Comparison of ENCODE assay signal across 26 cellular contexts in genomic region chr1:230690101-230690500, GRCh38. TPM values are rescaled to one million over a fixed set of nuclear protein-coding genes. Genes with fewer than 3 reads are reported as not detected.
"Had no signal": no experiment of that assay in that cellular context is flagged by ENCODE, and none has a peak within 500 bp of the region (broad histone marks: within the 10 kb centered on the region; RNA-seq: fewer than 3 reads in every experiment).

No MANE protein-coding gene starts in this region.

- H3K4me1 Mint-ChIP-seq: activated CD4-positive, alpha-beta T cell treated with anti-CD3 and anti-CD28 coated beads for 36 hours; activated naive CD8-positive, alpha-beta T cell treated with anti-CD3 and anti-CD28 coated beads for 36 hours; activated T-helper 17 cell treated with anti-CD3 and anti-CD28 coated beads, Interleukin-2, amount 50 U/mL, for 72 hours; T-cell had no signal

- DNase-seq: activated CD4-positive, alpha-beta memory T cell treated with anti-CD3 and anti-CD28 coated beads, Interleukin-2, amount 10 ng/mL, durations not matched to agents 7 days and 5 days; activated CD4-positive, alpha-beta T cell treated with anti-CD3 and anti-CD28 coated beads for 36 hours; activated CD4-positive, alpha-beta T cell treated with anti-CD3 and anti-CD28 coated beads, Interleukin-2, amount 50 U/mL, for 1 hour; activated gamma-delta T cell treated with Interleukin-2 at 50 U/mL for 16 hours; activated naive CD4-positive, alpha-beta T cell treated with anti-CD3 and anti-CD28 coated beads, Interleukin-2, amount 10 ng/mL, durations not matched to agents 7 days and 5 days; activated naive CD8-positive, alpha-beta T cell treated with anti-CD3 and anti-CD28 coated beads for 36 hours; activated T-cell treated with anti-CD3 and anti-CD28 coated beads for 4 hours; activated T-cell treated with anti-CD3 and anti-CD28 coated beads, Interleukin-2, amount 50 U/mL, for 48 hours; anterior cingulate cortex; Karpas-422; NCI-H1048; NCI-H146; NCI-H187 treated with DMSO at 0.1 percent for 48 hours; NCI-H2081 treated with DMSO at 0.1 percent for 48 hours; NCI-H446; NCI-H524; PC-9; SHP77 treated with DMSO at 0.1 percent for 48 hours; T-cell; T-helper 2 cell; T1000; WERI-Rb-1 had no signal

- H3K9me3 Mint-ChIP-seq: activated CD4-positive, alpha-beta memory T cell treated with anti-CD3 and anti-CD28 coated beads, Interleukin-2, amount 10 ng/mL, durations not matched to agents 7 days and 5 days; activated naive CD4-positive, alpha-beta T cell treated with anti-CD3 and anti-CD28 coated beads, Interleukin-2, amount 10 ng/mL, durations not matched to agents 7 days and 5 days; activated naive CD8-positive, alpha-beta T cell treated with anti-CD3 and anti-CD28 coated beads for 36 hours; activated T-helper 17 cell treated with anti-CD3 and anti-CD28 coated beads, Interleukin-2, amount 50 U/mL, for 72 hours; T-cell had no signal

- H3K4me2 ChIP-seq: PC-9 had no signal

- H3K27me3 Mint-ChIP-seq: activated CD4-positive, alpha-beta memory T cell treated with anti-CD3 and anti-CD28 coated beads, Interleukin-2, amount 10 ng/mL, durations not matched to agents 7 days and 5 days; activated CD4-positive, alpha-beta T cell treated with anti-CD3 and anti-CD28 coated beads for 36 hours; activated naive CD4-positive, alpha-beta T cell treated with anti-CD3 and anti-CD28 coated beads, Interleukin-2, amount 10 ng/mL, durations not matched to agents 7 days and 5 days; activated naive CD8-positive, alpha-beta T cell treated with anti-CD3 and anti-CD28 coated beads for 36 hours; activated T-helper 17 cell treated with anti-CD3 and anti-CD28 coated beads, Interleukin-2, amount 50 U/mL, for 72 hours; T-cell had no signal

- H2AFZ ChIP-seq: PC-9 had no signal

- H3K4me3 ChIP-seq: K562, PC-9 had no signal

- H3K27ac Mint-ChIP-seq: activated CD4-positive, alpha-beta memory T cell treated with anti-CD3 and anti-CD28 coated beads, Interleukin-2, amount 10 ng/mL, durations not matched to agents 7 days and 5 days; activated CD4-positive, alpha-beta T cell treated with anti-CD3 and anti-CD28 coated beads for 36 hours; activated naive CD4-positive, alpha-beta T cell treated with anti-CD3 and anti-CD28 coated beads, Interleukin-2, amount 10 ng/mL, durations not matched to agents 7 days and 5 days; activated naive CD8-positive, alpha-beta T cell treated with anti-CD3 and anti-CD28 coated beads for 36 hours; activated T-helper 17 cell treated with anti-CD3 and anti-CD28 coated beads, Interleukin-2, amount 50 U/mL, for 72 hours; T-cell had no signal

- ATAC-seq: activated CD4-positive, alpha-beta T cell treated with anti-CD3 and anti-CD28 coated beads for 36 hours; activated T-helper 17 cell treated with anti-CD3 and anti-CD28 coated beads, Interleukin-2, amount 50 U/mL, for 72 hours; K562; T-cell had no signal

- H3K4me3 Mint-ChIP-seq: activated CD4-positive, alpha-beta memory T cell treated with anti-CD3 and anti-CD28 coated beads, Interleukin-2, amount 10 ng/mL, durations not matched to agents 7 days and 5 days; activated CD4-positive, alpha-beta T cell treated with anti-CD3 and anti-CD28 coated beads for 36 hours; activated naive CD4-positive, alpha-beta T cell treated with anti-CD3 and anti-CD28 coated beads, Interleukin-2, amount 10 ng/mL, durations not matched to agents 7 days and 5 days; activated naive CD8-positive, alpha-beta T cell treated with anti-CD3 and anti-CD28 coated beads for 36 hours; activated T-helper 17 cell treated with anti-CD3 and anti-CD28 coated beads, Interleukin-2, amount 50 U/mL, for 72 hours; T-cell had no signal

- H3K27ac ChIP-seq: PC-9, WERI-Rb-1 had no signal

RNA-seq across cellular contexts. Expression of gene AGT, which starts 23.8 kb away (rescaled TPM):
- total RNA-seq: activated CD4-positive, alpha-beta memory T cell treated with anti-CD3 and anti-CD28 coated beads, Interleukin-2, amount 10 ng/mL, durations not matched to agents 7 days and 5 days; activated CD4-positive, alpha-beta T cell treated with anti-CD3 and anti-CD28 coated beads for 36 hours; activated CD8-positive, alpha-beta memory T cell treated with anti-CD3 and anti-CD28 coated beads for 36 hours; activated naive CD8-positive, alpha-beta T cell treated with anti-CD3 and anti-CD28 coated beads for 36 hours; activated T-helper 17 cell treated with anti-CD3 and anti-CD28 coated beads, Interleukin-2, amount 50 U/mL, for 72 hours; PC-9; SK-MEL-5 had no signal
- polyA plus RNA-seq: K562 had no signal

RNA-seq across cellular contexts. Expression of gene CAPN9, which starts 57.1 kb away (rescaled TPM):
- total RNA-seq: activated CD4-positive, alpha-beta memory T cell treated with anti-CD3 and anti-CD28 coated beads, Interleukin-2, amount 10 ng/mL, durations not matched to agents 7 days and 5 days; activated CD4-positive, alpha-beta T cell treated with anti-CD3 and anti-CD28 coated beads for 36 hours; activated CD8-positive, alpha-beta memory T cell treated with anti-CD3 and anti-CD28 coated beads for 36 hours; activated naive CD8-positive, alpha-beta T cell treated with anti-CD3 and anti-CD28 coated beads for 36 hours; activated T-helper 17 cell treated with anti-CD3 and anti-CD28 coated beads, Interleukin-2, amount 50 U/mL, for 72 hours; K562; PC-9; SK-MEL-5; T-cell had no signal
- polyA plus RNA-seq: K562 had no signal
